ENCODE assay signal across 39 cellular contexts in genomic region chr19:54123682-54124081, GRCh38. TPM values are rescaled to one million over a fixed set of nuclear protein-coding genes. Genes with fewer than 3 reads are reported as not detected.
"Had no signal": no experiment of that assay in that cellular context is flagged by ENCODE, and none has a peak within 500 bp of the region (broad histone marks: within the 10 kb centered on the region; RNA-seq: fewer than 3 reads in every experiment).

No MANE protein-coding gene starts in this region.

- H3K27ac ChIP-seq: adrenal gland, ascending aorta, body of pancreas, brain microvascular endothelial cell, breast epithelium, cardiac muscle cell had no signal

- FAIRE-seq: astrocyte had no signal

- H3K27ac Mint-ChIP-seq: activated naive CD4-positive, alpha-beta T cell treated with anti-CD3 and anti-CD28 coated beads for 36 hours; activated naive CD4-positive, alpha-beta T cell treated with anti-CD3 and anti-CD28 coated beads, Interleukin-2, amount 10 ng/mL, durations not matched to agents 7 days and 5 days; activated naive CD4-positive, alpha-beta T cell treated with anti-CD3 and anti-CD28 coated beads, Interleukin-2, amount 50 U/mL, for 24 hours; activated naive CD4-positive, alpha-beta T cell treated with anti-CD3 and anti-CD28 coated beads, Interleukin-2, amount 50 U/mL, for 72 hours; activated naive CD8-positive, alpha-beta T cell; activated naive CD8-positive, alpha-beta T cell treated with anti-CD3 and anti-CD28 coated beads for 36 hours; activated naive CD8-positive, alpha-beta T cell treated with anti-CD3 and anti-CD28 coated beads, Interleukin-2, amount 10 ng/mL, durations not matched to agents 7 days and 5 days; activated naive CD8-positive, alpha-beta T cell treated with anti-CD3 and anti-CD28 coated beads, Interleukin-2, amount 50 U/mL, for 24 hours; activated T-cell treated with anti-CD3 and anti-CD28 coated beads, Interleukin-2, amount 50 U/mL, for 24 hours; activated T-helper 1 cell treated with anti-CD3 and anti-CD28 coated beads, Interleukin-12 subunit alpha, Interleukin-12 subunit beta, Interleukin-2, Interleukin-4 antibody, amounts not matched to agents 30 ng/mL and 10 ng/mL and 1 ng/mL, durations not matched to agents 14 hours and 24 hours and 36 hours; activated T-helper 17 cell treated with anti-CD3 and anti-CD28 coated beads, Interleukin-2, amount 50 U/mL, for 72 hours; activated T-helper 2 cell treated with anti-CD3 and anti-CD28 coated beads, Interferon-gamma antibody, Interleukin-2, Interleukin-4, amounts not matched to agents 10 μg/mL and 5 μg/mL and 100 μg/mL, durations not matched to agents 14 hours and 24 hours and 36 hours; brain had no signal

- H3K36me3 Mint-ChIP-seq: activated naive CD8-positive, alpha-beta T cell had no signal

- H3K4me1 ChIP-seq: adrenal gland, ascending aorta, body of pancreas, breast epithelium had no signal

- H3K4me3 ChIP-seq: adrenal gland, ascending aorta, body of pancreas, breast epithelium, cardiac muscle cell had no signal

- H3K4me1 Mint-ChIP-seq: activated naive CD4-positive, alpha-beta T cell treated with anti-CD3 and anti-CD28 coated beads, Interleukin-2, amount 10 ng/mL, durations not matched to agents 7 days and 5 days; activated naive CD4-positive, alpha-beta T cell treated with anti-CD3 and anti-CD28 coated beads, Interleukin-2, amount 50 U/mL, for 24 hours; activated naive CD8-positive, alpha-beta T cell treated with anti-CD3 and anti-CD28 coated beads for 36 hours; activated naive CD8-positive, alpha-beta T cell treated with anti-CD3 and anti-CD28 coated beads, Interleukin-2, amount 10 ng/mL, durations not matched to agents 7 days and 5 days; activated naive CD8-positive, alpha-beta T cell treated with anti-CD3 and anti-CD28 coated beads, Interleukin-2, amount 50 U/mL, for 24 hours; activated T-helper 17 cell treated with anti-CD3 and anti-CD28 coated beads, Interleukin-2, amount 50 U/mL, for 72 hours; brain; central memory CD8-positive, alpha-beta T cell had no signal

- H3K4me3 Mint-ChIP-seq: activated naive CD4-positive, alpha-beta T cell treated with anti-CD3 and anti-CD28 coated beads for 36 hours; activated naive CD4-positive, alpha-beta T cell treated with anti-CD3 and anti-CD28 coated beads, Interleukin-2, amount 10 ng/mL, durations not matched to agents 7 days and 5 days; activated naive CD4-positive, alpha-beta T cell treated with anti-CD3 and anti-CD28 coated beads, Interleukin-2, amount 50 U/mL, for 24 hours; activated naive CD8-positive, alpha-beta T cell; activated naive CD8-positive, alpha-beta T cell treated with anti-CD3 and anti-CD28 coated beads for 36 hours; activated naive CD8-positive, alpha-beta T cell treated with anti-CD3 and anti-CD28 coated beads, Interleukin-2, amount 10 ng/mL, durations not matched to agents 7 days and 5 days; activated naive CD8-positive, alpha-beta T cell treated with anti-CD3 and anti-CD28 coated beads, Interleukin-2, amount 50 U/mL, for 24 hours; activated T-cell treated with anti-CD3 and anti-CD28 coated beads, Interleukin-2, amount 50 U/mL, for 24 hours; activated T-cell treated with anti-CD3 and anti-CD28 coated beads, Interleukin-2, amount 50 U/mL, for 4 hours; activated T-cell treated with anti-CD3 and anti-CD28 coated beads, Interleukin-2, amount 50 U/mL, for 72 hours; activated T-helper 1 cell treated with anti-CD3 and anti-CD28 coated beads, Interleukin-12 subunit alpha, Interleukin-12 subunit beta, Interleukin-2, Interleukin-4 antibody, amounts not matched to agents 30 ng/mL and 10 ng/mL and 1 ng/mL, durations not matched to agents 14 hours and 24 hours and 36 hours; activated T-helper 17 cell treated with anti-CD3 and anti-CD28 coated beads, Interleukin-2, amount 50 U/mL, for 72 hours; brain; central memory CD8-positive, alpha-beta T cell had no signal

- H3K9me3 ChIP-seq: adrenal gland, ascending aorta, body of pancreas, breast epithelium had no signal

- H3K27me3 Mint-ChIP-seq: activated naive CD4-positive, alpha-beta T cell treated with anti-CD3 and anti-CD28 coated beads, Interleukin-2, amount 10 ng/mL, durations not matched to agents 7 days and 5 days; activated naive CD4-positive, alpha-beta T cell treated with anti-CD3 and anti-CD28 coated beads, Interleukin-2, amount 50 U/mL, for 24 hours; activated naive CD8-positive, alpha-beta T cell; activated naive CD8-positive, alpha-beta T cell treated with anti-CD3 and anti-CD28 coated beads for 36 hours; activated naive CD8-positive, alpha-beta T cell treated with anti-CD3 and anti-CD28 coated beads, Interleukin-2, amount 10 ng/mL, durations not matched to agents 7 days and 5 days; activated naive CD8-positive, alpha-beta T cell treated with anti-CD3 and anti-CD28 coated beads, Interleukin-2, amount 50 U/mL, for 24 hours; activated T-cell treated with anti-CD3 and anti-CD28 coated beads, Interleukin-2, amount 50 U/mL, for 24 hours; activated T-helper 17 cell treated with anti-CD3 and anti-CD28 coated beads, Interleukin-2, amount 50 U/mL, for 72 hours; brain; central memory CD8-positive, alpha-beta T cell had no signal

- H3K9me3 Mint-ChIP-seq: activated naive CD4-positive, alpha-beta T cell treated with anti-CD3 and anti-CD28 coated beads for 36 hours; activated naive CD4-positive, alpha-beta T cell treated with anti-CD3 and anti-CD28 coated beads, Interleukin-2, amount 10 ng/mL, durations not matched to agents 7 days and 5 days; activated naive CD4-positive, alpha-beta T cell treated with anti-CD3 and anti-CD28 coated beads, Interleukin-2, amount 50 U/mL, for 24 hours; activated naive CD4-positive, alpha-beta T cell treated with anti-CD3 and anti-CD28 coated beads, Interleukin-2, amount 50 U/mL, for 72 hours; activated naive CD8-positive, alpha-beta T cell treated with anti-CD3 and anti-CD28 coated beads for 36 hours; activated naive CD8-positive, alpha-beta T cell treated with anti-CD3 and anti-CD28 coated beads, Interleukin-2, amount 10 ng/mL, durations not matched to agents 7 days and 5 days; activated naive CD8-positive, alpha-beta T cell treated with anti-CD3 and anti-CD28 coated beads, Interleukin-2, amount 50 U/mL, for 24 hours; activated T-cell treated with anti-CD3 and anti-CD28 coated beads, Interleukin-2, amount 50 U/mL, for 24 hours; activated T-cell treated with anti-CD3 and anti-CD28 coated beads, Interleukin-2, amount 50 U/mL, for 4 hours; activated T-cell treated with anti-CD3 and anti-CD28 coated beads, Interleukin-2, amount 50 U/mL, for 72 hours; activated T-helper 1 cell treated with anti-CD3 and anti-CD28 coated beads, Interleukin-12 subunit alpha, Interleukin-12 subunit beta, Interleukin-2, Interleukin-4 antibody, amounts not matched to agents 30 ng/mL and 10 ng/mL and 1 ng/mL, durations not matched to agents 14 hours and 24 hours and 36 hours; activated T-helper 17 cell treated with anti-CD3 and anti-CD28 coated beads, Interleukin-2, amount 50 U/mL, for 72 hours; activated T-helper 2 cell treated with anti-CD3 and anti-CD28 coated beads, Interferon-gamma antibody, Interleukin-2, Interleukin-4, amounts not matched to agents 10 μg/mL and 5 μg/mL and 100 μg/mL, durations not matched to agents 14 hours and 24 hours and 36 hours; brain; central memory CD8-positive, alpha-beta T cell had no signal

- DNase-seq: activated effector memory CD4-positive, alpha-beta T cell treated with anti-CD3 and anti-CD28 coated beads, Interleukin-2, amount 50 U/mL, for 16 hours; activated effector memory CD4-positive, alpha-beta T cell treated with Interleukin-2 at 50 U/mL for 16 hours; activated gamma-delta T cell; activated gamma-delta T cell treated with Interleukin-2 at 50 U/mL for 16 hours; activated naive CD4-positive, alpha-beta T cell; activated naive CD4-positive, alpha-beta T cell treated with anti-CD3 and anti-CD28 coated beads for 36 hours; activated naive CD4-positive, alpha-beta T cell treated with anti-CD3 and anti-CD28 coated beads, Interleukin-2, amount 10 ng/mL, durations not matched to agents 7 days and 5 days; activated naive CD4-positive, alpha-beta T cell treated with anti-CD3 and anti-CD28 coated beads, Interleukin-2, amount 50 U/mL, for 16 hours; activated naive CD4-positive, alpha-beta T cell treated with Interleukin-2 at 50 U/mL for 16 hours; activated naive CD8-positive, alpha-beta T cell treated with anti-CD3 and anti-CD28 coated beads for 36 hours; activated naive CD8-positive, alpha-beta T cell treated with anti-CD3 and anti-CD28 coated beads, Interleukin-2, amount 10 ng/mL, durations not matched to agents 7 days and 5 days; activated naive CD8-positive, alpha-beta T cell treated with anti-CD3 and anti-CD28 coated beads, Interleukin-2, amount 50 U/mL, for 24 hours; activated T-cell treated with anti-CD3 and anti-CD28 coated beads, Interleukin-2, amount 50 U/mL, for 1 hour; activated T-cell treated with anti-CD3 and anti-CD28 coated beads, Interleukin-2, amount 50 U/mL, for 24 hours; activated T-cell treated with anti-CD3 and anti-CD28 coated beads, Interleukin-2, amount 50 U/mL, for 4 hours; activated T-cell treated with anti-CD3 and anti-CD28 coated beads, Interleukin-2, amount 50 U/mL, for 48 hours; activated T-cell treated with anti-CD3 and anti-CD28 coated beads, Interleukin-2, amount 50 U/mL, for 72 hours; adrenal gland; amniotic stem cell; amygdala; anterior cingulate cortex; aorta; body of pancreas; brain microvascular endothelial cell; caudate nucleus; central memory CD4-positive, alpha-beta T cell; cerebellar nuclear complex had no signal

RNA-seq across cellular contexts. Expression of gene OSCAR, which starts 23.1 kb away (rescaled TPM):
- total RNA-seq: activated T-helper 1 cell treated with anti-CD3 and anti-CD28 coated beads, Interleukin-12 subunit alpha, Interleukin-12 subunit beta, Interleukin-2, Interleukin-4 antibody, amounts not matched to agents 30 ng/mL and 10 ng/mL and 1 ng/mL, durations not matched to agents 14 hours and 24 hours and 36 hours; cardiac muscle cell had no signal
